Comparison of ENCODE assay signal across 2 cellular contexts in the genomic region with DNA sequence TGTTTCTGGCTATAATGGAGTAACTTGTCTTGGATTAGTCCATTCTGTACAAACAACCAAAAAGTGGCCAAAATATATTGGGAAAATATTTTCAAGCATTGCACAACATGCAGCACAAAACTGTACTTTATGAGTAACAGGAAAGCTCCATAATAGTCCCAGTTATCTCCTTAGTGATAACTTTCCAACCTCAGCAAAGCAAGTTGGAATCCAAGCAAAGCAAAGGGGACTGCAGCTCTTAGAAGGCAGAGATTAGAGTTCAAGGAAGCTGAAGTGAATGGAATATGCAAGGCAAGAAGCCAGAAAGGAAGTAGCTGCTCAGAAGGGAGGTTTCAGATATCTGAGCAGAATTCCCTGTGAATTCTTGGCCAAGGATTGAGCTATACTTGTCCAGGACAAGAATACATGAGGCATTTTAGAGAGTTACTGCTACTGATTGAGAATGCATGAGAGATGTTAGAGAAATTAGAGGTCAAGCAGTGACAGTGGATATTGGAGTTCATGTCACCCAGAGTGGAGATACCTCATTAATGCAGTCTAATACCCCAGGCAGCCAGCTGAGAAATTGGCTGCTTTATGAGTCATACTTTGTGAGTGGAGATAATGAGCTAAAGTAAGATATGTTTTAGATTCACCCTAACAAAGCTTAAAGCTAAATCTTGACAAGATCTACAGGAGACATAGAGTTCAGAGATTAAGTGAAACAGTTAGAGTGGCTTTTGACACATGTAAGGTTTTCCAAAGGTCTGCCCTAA.
TF ChIP-seq lines count a peak whose summit lies in the region.

No MANE protein-coding gene starts in this region.

TF ChIP-seq in IMR-90, 13 proteins besides CTCF, POLR2A, EP300 and RAD21:
- TF ChIP-seq CEBPB (IDR thresholded peaks at IDR 0.05; ENCODE audit: low read depth, low read length) (peak; percentile 83), BHLHE40 (IDR thresholded peaks at IDR 0.05; ENCODE audit: low read depth, low read length) (no peak)

TF ChIP-seq in SK-N-SH, 30 proteins besides CTCF, POLR2A, EP300 and RAD21:
- TF ChIP-seq GABPA (IDR thresholded peaks at IDR 0.05; ENCODE audit: low read depth): no peak
- no peak for TF ChIP-seq IRF3 (IDR thresholded peaks at IDR 0.05; ENCODE audit: low read depth, low read length)
- TF ChIP-seq, protein P1, sequence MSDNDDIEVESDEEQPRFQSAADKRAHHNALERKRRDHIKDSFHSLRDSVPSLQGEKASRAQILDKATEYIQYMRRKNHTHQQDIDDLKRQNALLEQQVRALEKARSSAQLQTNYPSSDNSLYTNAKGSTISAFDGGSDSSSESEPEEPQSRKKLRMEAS (IDR thresholded peaks at IDR 0.05; ENCODE audit: low read depth): no peak
- no peak for TF ChIP-seq SMC3 (IDR thresholded peaks at IDR 0.05; ENCODE audit: low read depth, low read length)
- TF ChIP-seq MXI1 (IDR thresholded peaks at IDR 0.05; ENCODE audit: low read depth, low read length): no peak
- no peak for TF ChIP-seq GATA2 (CRISPR knock-in tag; IDR thresholded peaks at IDR 0.05)
- TF ChIP-seq FOSL2 (IDR thresholded peaks at IDR 0.05; ENCODE audit: borderline replicate concordance, low read depth): no peak
- TF ChIP-seq CHD2 (IDR thresholded peaks at IDR 0.05; ENCODE audit: low read length, partially characterized antibody): no peak
- TF ChIP-seq, protein P2, sequence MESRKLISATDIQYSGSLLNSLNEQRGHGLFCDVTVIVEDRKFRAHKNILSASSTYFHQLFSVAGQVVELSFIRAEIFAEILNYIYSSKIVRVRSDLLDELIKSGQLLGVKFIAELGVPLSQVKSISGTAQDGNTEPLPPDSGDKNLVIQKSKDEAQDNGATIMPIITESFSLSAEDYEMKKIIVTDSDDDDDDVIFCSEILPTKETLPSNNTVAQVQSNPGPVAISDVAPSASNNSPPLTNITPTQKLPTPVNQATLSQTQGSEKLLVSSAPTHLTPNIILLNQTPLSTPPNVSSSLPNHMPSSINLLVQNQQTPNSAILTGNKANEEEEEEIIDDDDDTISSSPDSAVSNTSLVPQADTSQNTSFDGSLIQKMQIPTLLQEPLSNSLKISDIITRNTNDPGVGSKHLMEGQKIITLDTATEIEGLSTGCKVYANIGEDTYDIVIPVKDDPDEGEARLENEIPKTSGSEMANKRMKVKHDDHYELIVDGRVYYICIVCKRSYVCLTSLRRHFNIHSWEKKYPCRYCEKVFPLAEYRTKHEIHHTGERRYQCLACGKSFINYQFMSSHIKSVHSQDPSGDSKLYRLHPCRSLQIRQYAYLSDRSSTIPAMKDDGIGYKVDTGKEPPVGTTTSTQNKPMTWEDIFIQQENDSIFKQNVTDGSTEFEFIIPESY (IDR thresholded peaks at IDR 0.05; ENCODE audit: borderline replicate concordance, low read depth): no peak
- no peak for TF ChIP-seq JUND (IDR thresholded peaks at IDR 0.05)
- no peak for TF ChIP-seq YY1 (IDR thresholded peaks at IDR 0.05; ENCODE audit: low read depth)
- no peak for TF ChIP-seq TCF12 (IDR thresholded peaks at IDR 0.05)
- TF ChIP-seq TEAD4 (IDR thresholded peaks at IDR 0.05; ENCODE audit: borderline replicate concordance, insufficient read depth): no peak
- TF ChIP-seq, protein P3, sequence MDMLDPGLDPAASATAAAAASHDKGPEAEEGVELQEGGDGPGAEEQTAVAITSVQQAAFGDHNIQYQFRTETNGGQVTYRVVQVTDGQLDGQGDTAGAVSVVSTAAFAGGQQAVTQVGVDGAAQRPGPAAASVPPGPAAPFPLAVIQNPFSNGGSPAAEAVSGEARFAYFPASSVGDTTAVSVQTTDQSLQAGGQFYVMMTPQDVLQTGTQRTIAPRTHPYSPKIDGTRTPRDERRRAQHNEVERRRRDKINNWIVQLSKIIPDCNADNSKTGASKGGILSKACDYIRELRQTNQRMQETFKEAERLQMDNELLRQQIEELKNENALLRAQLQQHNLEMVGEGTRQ (IDR thresholded peaks at IDR 0.05; ENCODE audit: borderline replicate concordance, low read depth, low read length): no peak
- no peak for TF ChIP-seq POLR2AphosphoS5 (IDR thresholded peaks at IDR 0.05; ENCODE audit: low read depth, low read length)
- no peak for TF ChIP-seq USF1 (IDR thresholded peaks at IDR 0.05; ENCODE audit: borderline replicate concordance, low read depth)
- TF ChIP-seq RFX5 (IDR thresholded peaks at IDR 0.05; ENCODE audit: low read length): no peak
